In genomic region chr3:33004205-33004604, GRCh38 we compare ENCODE assay signal across 23 cellular contexts. TPM values are rescaled to one million over a fixed set of nuclear protein-coding genes. Genes with fewer than 3 reads are reported as not detected.
DNase-seq lines count a peak whose midpoint lies in the region; ATAC-seq, FAIRE-seq and TF ChIP-seq lines count a peak whose summit lies in the region.
"Had no signal": no experiment of that assay in that cellular context is flagged by ENCODE, and none has a peak within 500 bp of the region (broad histone marks: within the 10 kb centered on the region; RNA-seq: fewer than 3 reads in every experiment).

No MANE protein-coding gene starts in this region.

- POLR2A ChIA-PET in K562 (lab: Yijun Ruan, JAX), result interaction anchor here (1.0 kb wide), 1 partner anchor 10 kb away, joined by 3 read pairs; no protein-coding TSS in a partner anchor

- ATAC-seq in T-helper 17 cell (no peak), K562 (no peak), foreskin keratinocyte (no peak), GM19035 (IDR thresholded peaks at IDR 0.05; ENCODE audit: unreplicated experiment) (no peak)
- ATAC-seq: HCT116 had no signal

- in situ Hi-C loops in K562 (cut with MboI), result no loop called here

- no peak overlapping the region for H3K9ac ChIP-seq in K562 (ENCODE audit: insufficient read depth in 1 of 2, low read depth in 2 of 2, low read length in 2 of 2)
- H3K9ac ChIP-seq: GM23248 had no signal

- CTCF ChIA-PET in K562 (lab: Yijun Ruan, JAX; ENCODE audit: low intra/inter-chr PET ratio), result no interaction called here

- no peaks in the 10 kb centered on the region for H3K27me3 Mint-ChIP-seq in T-helper 17 cell
- H3K27me3 Mint-ChIP-seq: CD4-positive, alpha-beta memory T cell had no signal

- H3K27ac Mint-ChIP-seq in T-helper 17 cell, result peak overlapping the region; percentile 93
- H3K27ac Mint-ChIP-seq: H9 had no signal

- TF ChIP-seq CTCF in K562 (IDR thresholded peaks at IDR 0.05 in 2 of 3, conservative IDR thresholded peaks at IDR 0.05 in 1 of 3; ENCODE audit: insufficient read depth in 2 of 3, low read depth in 1 of 3, low read length in 3 of 3), result no peak
- TF ChIP-seq CTCF in epithelial cell of esophagus (IDR thresholded peaks at IDR 0.05; ENCODE audit: insufficient read depth, low read depth, low read length, missing control alignments), result no peak
- TF ChIP-seq CTCF in foreskin keratinocyte (conservative IDR thresholded peaks at IDR 0.05), result no peak

- DNase-seq in T-helper 17 cell, result no peak
- DNase-seq in K562 (ENCODE audit: extremely low read depth in 1 of 4, low spot score in 3 of 4), result no peak
- peak; percentile 14 for DNase-seq in epithelial cell of esophagus (ENCODE audit: low read depth)
- no peak for DNase-seq in foreskin keratinocyte
- no peak for DNase-seq in NOMO-1 treated with dmso at 0.1 percent for 144 hours (lab: John Stamatoyannopoulos, UW; ENCODE audit: unreplicated experiment)
- DNase-seq: Calu3; CD4-positive, alpha-beta memory T cell; COR-L47; DMS53; DMS79 treated with DMSO at 0.1 percent for 48 hours; GF-D8; GM23248; H9 had no signal

- no peaks in the 10 kb centered on the region for H3K9me3 ChIP-seq in T-helper 17 cell (ENCODE audit: control insufficient read depth, low read length, poor library complexity, severe bottlenecking)
- 0 out of 2 replicates have a peak, but pooled peaks cover 4% of the 10 kb centered on the region for H3K9me3 ChIP-seq in K562 (replicated peaks; ENCODE audit: control insufficient read depth, insufficient read depth, low read depth, low read length)

- H3K4me1 ChIP-seq in K562 (replicated peaks in 1 of 2; ENCODE audit: control insufficient read depth in 2 of 2, insufficient read depth in 2 of 2, low read length in 2 of 2) (peaks cover 10 to 12% of the 10 kb centered on the region in 2 experiments; a peak in 4 of 5 replicates), foreskin keratinocyte (peaks cover 6% of the 10 kb centered on the region)

- H3K4me3 Mint-ChIP-seq in T-helper 17 cell, result no peak overlapping the region
- H3K4me3 Mint-ChIP-seq: CD4-positive, alpha-beta memory T cell; H9 had no signal

- no peak for TF ChIP-seq EP300 in K562 (IDR thresholded peaks at IDR 0.05; ENCODE audit: low read length)

- peaks cover 54% of the 10 kb centered on the region for H3K4me1 Mint-ChIP-seq in T-helper 17 cell

- TF ChIP-seq RAD21 in K562 (CRISPR knock-in tag; conservative IDR thresholded peaks at IDR 0.05 in 1 of 2, IDR thresholded peaks at IDR 0.05 in 1 of 2), result no peak

- H3K79me2 ChIP-seq in K562 (ENCODE audit: control insufficient read depth, insufficient read depth, low read length), result no peaks in the 10 kb centered on the region

- no peak for FAIRE-seq in K562 (lab: Jason Lieb, UNC)
- FAIRE-seq: GM12891, GM18507, GM19239 had no signal

- H3K9me1 ChIP-seq in K562 (ENCODE audit: control insufficient read depth, insufficient read depth, low read length), result no peaks in the 10 kb centered on the region

- peaks cover 27% of the 10 kb centered on the region; the same call in 2 of the 3 replicates for H3K36me3 ChIP-seq in K562 (ENCODE audit: control insufficient read depth, insufficient read depth, low read length)

- intact Hi-C loops in K562 (cut with micrococcal nuclease), result no loop called here

- H3K27ac ChIP-seq in K562 (ENCODE audit: extremely low read depth, low read depth, low read length), result no peak overlapping the region
- H3K27ac ChIP-seq in foreskin keratinocyte, result no peak overlapping the region
- H3K27ac ChIP-seq: GM23248 had no signal

- 91% methylated on average over 4 of the region's 4 CpGs for WGBS in K562 (ENCODE audit: insufficient coverage, low coverage, missing lambda C conversion rate)

- no peak for TF ChIP-seq POLR2A in K562 (conservative IDR thresholded peaks at IDR 0.05)

- BruUV-seq in K562 (replicated peaks; lab: Mats Ljungman, UMichigan), result no TSS peak

- H3K4me3 ChIP-seq in K562 (no peak overlapping the region), epithelial cell of esophagus (ENCODE audit: low read length) (no peak overlapping the region)
- H3K4me3 ChIP-seq: GM23248 had no signal

- H3K27me3 ChIP-seq in K562 (ENCODE audit: control insufficient read depth in 2 of 2, insufficient read depth in 2 of 2, low read length in 2 of 2) (no peaks in the 10 kb centered on the region), foreskin keratinocyte (no peaks in the 10 kb centered on the region)

- H2AFZ ChIP-seq in K562 (ENCODE audit: low read depth, low read length), result no peak overlapping the region
- H2AFZ ChIP-seq: GM23248 had no signal

- H3K36me3 Mint-ChIP-seq in T-helper 17 cell (ENCODE audit: low read depth), result peaks cover 6% of the 10 kb centered on the region

- no peak overlapping the region for H3K4me2 ChIP-seq in K562 (ENCODE audit: insufficient read depth, low read length)

- H4K20me1 ChIP-seq in K562 (replicated peaks; ENCODE audit: control insufficient read depth, insufficient read depth, low read length), result no peaks in the 10 kb centered on the region

TF ChIP-seq in K562, 482 proteins besides CTCF, POLR2A, EP300 and RAD21 (continues in another document):
- TF ChIP-seq MITF (IDR thresholded peaks at IDR 0.05) (no peak), RBM25 (IDR thresholded peaks at IDR 0.05; ENCODE audit: low read depth, low read length, severe bottlenecking) (peak; percentile 79), CREBBP (IDR thresholded peaks at IDR 0.05; ENCODE audit: low read depth, low read length) (no peak), ZFP91 (CRISPR knock-in tag; IDR thresholded peaks at IDR 0.05) (no peak), SMAD3 (CRISPR knock-in tag; conservative IDR thresholded peaks at IDR 0.05) (no peak), TRIM28 (IDR thresholded peaks at IDR 0.05) (0 out of 2 replicates have a peak, but pooled peaks have one; percentile 35), ZNF12 (CRISPR knock-in tag; IDR thresholded peaks at IDR 0.05) (no peak), CBX3 (IDR thresholded peaks at IDR 0.05; ENCODE audit: borderline replicate concordance in 1 of 2, low read length in 2 of 2) (peak in 1 of 2 experiments; percentile 77; a peak in 2 of 3 replicates), BCOR (IDR thresholded peaks at IDR 0.05) (peak; percentile 61; the same call in 1 of the 2 replicates), ZNF143 (CRISPR knock-in tag; IDR thresholded peaks at IDR 0.05) (no peak)
- TF ChIP-seq, protein P1, sequence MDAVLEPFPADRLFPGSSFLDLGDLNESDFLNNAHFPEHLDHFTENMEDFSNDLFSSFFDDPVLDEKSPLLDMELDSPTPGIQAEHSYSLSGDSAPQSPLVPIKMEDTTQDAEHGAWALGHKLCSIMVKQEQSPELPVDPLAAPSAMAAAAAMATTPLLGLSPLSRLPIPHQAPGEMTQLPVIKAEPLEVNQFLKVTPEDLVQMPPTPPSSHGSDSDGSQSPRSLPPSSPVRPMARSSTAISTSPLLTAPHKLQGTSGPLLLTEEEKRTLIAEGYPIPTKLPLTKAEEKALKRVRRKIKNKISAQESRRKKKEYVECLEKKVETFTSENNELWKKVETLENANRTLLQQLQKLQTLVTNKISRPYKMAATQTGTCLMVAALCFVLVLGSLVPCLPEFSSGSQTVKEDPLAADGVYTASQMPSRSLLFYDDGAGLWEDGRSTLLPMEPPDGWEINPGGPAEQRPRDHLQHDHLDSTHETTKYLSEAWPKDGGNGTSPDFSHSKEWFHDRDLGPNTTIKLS (IDR thresholded peaks at IDR 0.05; ENCODE audit: borderline replicate concordance, low read depth), result no peak

RNA-seq across cellular contexts. Expression of gene CCR4, which starts 52.8 kb away (rescaled TPM):
- 100 to 1,000 TPM; 117 to 149 TPM for total RNA-seq in T-helper 17 cell
- 0.65 and 1.2 TPM in 2 replicates for total RNA-seq in K562 (2011; cell fraction: chromatin; rRNA removed; ENCODE audit: low replicate concordance)
- 0.83 and 0.92 TPM in 2 replicates for total RNA-seq in K562 (2011; cell fraction: nucleolus; rRNA removed)
- total RNA-seq in K562 (2011; cell fraction: nucleoplasm; rRNA removed), result 0.88 and 1.1 TPM in 2 replicates
- total RNA-seq in K562 (2014; rRNA removed), result 0.20 and 0.45 TPM in 2 replicates
- total RNA-seq in K562 (2014; rRNA removed; fragmentation: Illumina TruSeq; extraction: Trizol), result 0.22 and 0.45 TPM in 2 replicates
- 0.04 TPM in 1 of 2 replicates, not detected in the other for total RNA-seq in K562 (2015; rRNA removed; fragmentation: Illumina TruSeq; extraction: Trizol)
- 0.47 and 0.49 TPM in 2 replicates for total RNA-seq in K562 (2021)
- 0.27 and 0.47 TPM in 2 replicates for polyA plus RNA-seq in K562 (2011; rRNA removed)
- 0.25 and 0.36 TPM in 2 replicates for polyA plus RNA-seq in K562 (2011; cell fraction: cytosol; rRNA removed)
- 0.17 and 0.21 TPM in 2 replicates for polyA plus RNA-seq in K562 (2011; cell fraction: nucleus; rRNA removed)
- 0.07 TPM in 2 replicates for polyA plus RNA-seq in K562 (2012)
- polyA plus RNA-seq in K562 (2014; fragmentation: Illumina TruSeq; extraction: Trizol), result 0.28 and 0.33 TPM in 2 replicates
- under 1 TPM in 1 of 2 experiments, not detected in 1; 0.04 TPM for polyA plus RNA-seq in K562 (2014; fragmentation: Nextera tagmentation; extraction: Ambion mirVana)
- 0.19 and 0.20 TPM in 2 replicates for polyA plus RNA-seq in K562 (2014; rRNA removed)
- polyA minus RNA-seq in K562 (2011; rRNA and poly(A)+ RNA removed), result 0.39 and 0.77 TPM in 2 replicates
- polyA minus RNA-seq in K562 (2011; cell fraction: cytosol; rRNA and poly(A)+ RNA removed), result 0.38 and 0.64 TPM in 2 replicates
- polyA minus RNA-seq in K562 (2011; cell fraction: nucleus; rRNA and poly(A)+ RNA removed), result 0.22 and 0.27 TPM in 2 replicates
- total RNA-seq in foreskin keratinocyte, result not detected in 2 replicates
- polyA plus RNA-seq in foreskin keratinocyte, result not detected in 2 replicates
- total RNA-seq: A172, A673, Calu3, Daoy, GM23248, H4 had no signal
- polyA plus RNA-seq: BJ, GM23248 had no signal

Comparison
In these comparisons a context has a peak if more than half of its experiments do, and no peak if none do; other contexts are left out.
1. RNA of gene CCR4, which starts 52.8 kb away (total RNA-seq): 117 to 149 TPM in T-helper 17 cell; 0.04 to 1.2 TPM in K562 and not detected in foreskin keratinocyte; every median in the first group is over 10 times any median in the second.